8 cellular contexts compared by ENCODE assay signal in the genomic region with DNA sequence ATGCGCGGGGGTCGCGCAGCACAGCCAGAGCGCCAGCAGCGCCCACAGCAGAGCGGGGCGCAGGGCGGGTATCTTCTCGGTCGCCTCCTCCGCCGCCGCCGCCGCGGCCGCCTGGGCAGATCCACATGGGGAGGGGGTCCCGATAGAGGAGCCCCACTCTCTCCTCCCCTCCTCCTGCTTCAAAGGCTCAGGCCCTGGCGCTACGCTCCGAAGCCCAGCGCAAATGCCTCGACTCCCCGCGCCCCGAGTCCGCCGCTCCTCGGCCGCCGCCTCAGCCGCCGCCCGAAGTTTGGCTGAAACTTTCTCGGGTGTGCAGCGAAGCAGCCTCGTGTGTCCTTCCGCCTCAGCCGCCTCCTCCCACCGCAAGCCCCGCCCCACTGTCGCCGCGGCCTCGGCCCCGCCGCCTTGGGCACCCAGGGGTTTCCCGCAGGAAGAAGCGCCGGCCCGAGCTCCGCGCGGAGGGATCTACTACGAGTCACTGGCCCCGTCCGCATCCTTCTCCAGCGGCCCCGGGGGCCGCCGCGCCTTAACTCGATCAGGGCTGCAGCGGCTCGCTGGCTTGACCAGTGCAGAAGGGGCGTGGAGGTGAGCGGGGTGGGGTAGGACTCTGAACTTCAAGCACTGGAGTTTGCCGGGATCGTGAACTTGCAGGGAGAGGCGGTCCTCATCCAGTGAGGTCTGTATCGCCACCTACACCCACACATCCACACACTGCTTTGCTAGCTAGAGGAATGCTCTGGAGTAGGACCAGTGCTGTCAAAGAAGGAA. TPM values are rescaled to one million over a fixed set of nuclear protein-coding genes. Genes with fewer than 3 reads are reported as not detected.
A peak's percentile ranks its signal among the peaks of the same experiment; 100 is the strongest.
DNase-seq lines count a peak whose midpoint lies in the region; ATAC-seq and TF ChIP-seq lines count a peak whose summit lies in the region.
"Not testable (repeated sequence)": the region's sequence is repeated elsewhere in the genome, so short reads cannot be mapped to it uniquely, and the experiment has no call there.

A gene (minus strand): TSS at position 312 of the 768 bp plus-strand sequence. CDS start 39,684 bp downstream, outside the sequence.

- not testable (repeated sequence) for H3K4me1 Mint-ChIP-seq in Caco-2 (ENCODE audit: low read depth, unreplicated experiment); T-helper 2 cell treated with Interferon-gamma antibody and Interleukin-4, amounts not matched to agents 5 μg/mL and 100 μg/mL, for 36 hours (ENCODE audit: low read depth); endothelial cell (ENCODE audit: unreplicated experiment)

- H3K9me3 ChIP-seq in Caco-2; left lung; subcutaneous abdominal adipose tissue (ENCODE audit: control insufficient read depth in 5 of 5, low read length in 5 of 5): not testable (repeated sequence)

- BruUV-seq in Caco-2 (replicated peaks; lab: Mats Ljungman, UMichigan), result not testable (repeated sequence)

- not testable (repeated sequence) for H3K27me3 ChIP-seq in Caco-2 (replicated peaks; ENCODE audit: control insufficient read depth, insufficient read depth, low read length); left lung; rectal smooth muscle tissue (ENCODE audit: control insufficient read depth, insufficient read depth, low read length); subcutaneous abdominal adipose tissue (ENCODE audit: control insufficient read depth in 5 of 5, insufficient read depth in 4 of 5, low read length in 5 of 5)

- H3K4me1 ChIP-seq in Caco-2; left lung; rectal smooth muscle tissue (ENCODE audit: control insufficient read depth, insufficient read depth, low read length); subcutaneous abdominal adipose tissue (ENCODE audit: control insufficient read depth in 5 of 5, insufficient read depth in 5 of 5, low read length in 5 of 5): not testable (repeated sequence)

- H3K27ac Mint-ChIP-seq in Caco-2 (ENCODE audit: unreplicated experiment); endothelial cell (ENCODE audit: unreplicated experiment): not testable (repeated sequence)
- peak within 1 kb of the TSS; percentile 70 for H3K27ac Mint-ChIP-seq in T-helper 2 cell treated with Interferon-gamma antibody and Interleukin-4, amounts not matched to agents 5 μg/mL and 100 μg/mL, for 36 hours

- TF ChIP-seq CTCF in Caco-2 (IDR thresholded peaks at IDR 0.05; ENCODE audit: insufficient read depth in 1 of 2, low read depth in 1 of 2, low read length in 1 of 2, severe bottlenecking in 1 of 2, unreplicated experiment in 1 of 2); endothelial cell (IDR thresholded peaks at IDR 0.05; ENCODE audit: unreplicated experiment); left lung (IDR thresholded peaks at IDR 0.05): not testable (repeated sequence)

- not testable (repeated sequence) for H3K27me3 Mint-ChIP-seq in Caco-2 (ENCODE audit: insufficient read depth, unreplicated experiment); T-helper 2 cell treated with Interferon-gamma antibody and Interleukin-4, amounts not matched to agents 5 μg/mL and 100 μg/mL, for 36 hours (ENCODE audit: low read depth); endothelial cell (ENCODE audit: unreplicated experiment)

- H3K27ac ChIP-seq in left lung, result peak within 1 kb of the TSS; percentile 53 to 68
- not testable (repeated sequence) for H3K27ac ChIP-seq in rectal smooth muscle tissue (ENCODE audit: low read depth, low read length); subcutaneous abdominal adipose tissue (ENCODE audit: low read depth, low read length)

- DNase-seq in Caco-2, result peak; percentile 34 to 63
- not testable (repeated sequence) for DNase-seq in HT1080 (ENCODE audit: low read depth)
- DNase-seq in T-helper 2 cell treated with Interferon-gamma antibody and Interleukin-4, amounts not matched to agents 5 μg/mL and 100 μg/mL, for 36 hours (ENCODE audit: low spot score), result peak; percentile 54
- peak; percentile 80 for DNase-seq in activated effector memory CD4-positive, alpha-beta T cell treated with anti-CD3 and anti-CD28 coated beads, Interleukin-2, amount 50 U/mL, for 16 hours
- DNase-seq in endothelial cell (ENCODE audit: low spot score), result peak; percentile 23
- peak; percentile 27 to 79 for DNase-seq in left lung

- not testable (repeated sequence) for H3K9me3 Mint-ChIP-seq in Caco-2 (ENCODE audit: unreplicated experiment); T-helper 2 cell treated with Interferon-gamma antibody and Interleukin-4, amounts not matched to agents 5 μg/mL and 100 μg/mL, for 36 hours; endothelial cell (ENCODE audit: unreplicated experiment)

- peak; percentile 96 for ATAC-seq in left lung

- peak within 1 kb of the TSS; percentile 47 for H3K4me3 ChIP-seq in Caco-2 (ENCODE audit: low read depth, low read length)
- peak within 1 kb of the TSS; percentile 25 to 50 for H3K4me3 ChIP-seq in left lung
- peak within 1 kb of the TSS; percentile 54 for H3K4me3 ChIP-seq in rectal smooth muscle tissue (ENCODE audit: low read length)
- peak within 1 kb of the TSS in 3 of 5 donors; percentile 39 to 63 (median 40) for H3K4me3 ChIP-seq in subcutaneous abdominal adipose tissue (ENCODE audit: low read depth in 1 of 5, low read length in 5 of 5)

- POLR2A ChIA-PET in Caco-2 (lab: Charles Lee), result not testable (repeated sequence)

- H3K36me3 ChIP-seq in Caco-2 (ENCODE audit: control insufficient read depth, insufficient read depth, low read length); left lung; rectal smooth muscle tissue (ENCODE audit: control insufficient read depth, insufficient read depth, low read length); subcutaneous abdominal adipose tissue (ENCODE audit: control insufficient read depth in 5 of 5, insufficient read depth in 5 of 5, low read length in 5 of 5): not testable (repeated sequence)

- not testable (repeated sequence) for H3K36me3 Mint-ChIP-seq in Caco-2 (ENCODE audit: insufficient read depth, unreplicated experiment); T-helper 2 cell treated with Interferon-gamma antibody and Interleukin-4, amounts not matched to agents 5 μg/mL and 100 μg/mL, for 36 hours (ENCODE audit: low read depth); endothelial cell (ENCODE audit: low read depth, unreplicated experiment)

- not testable (repeated sequence) for H3K9ac ChIP-seq in rectal smooth muscle tissue (ENCODE audit: low read length)
- H3K9ac ChIP-seq in subcutaneous abdominal adipose tissue (ENCODE audit: low read length in 5 of 5), result peak within 1 kb of the TSS in 1 of 5 donors; percentile 68

- intact Hi-C loops in Caco-2 (cut with micrococcal nuclease; ENCODE audit: unreplicated experiment); left lung (cut with DNase I): not testable (repeated sequence)

- CTCF ChIA-PET in Caco-2 (lab: Charles Lee), result not testable (repeated sequence)

- H3K4me3 Mint-ChIP-seq in Caco-2 (ENCODE audit: unreplicated experiment), result peak within 1 kb of the TSS; percentile 75
- H3K4me3 Mint-ChIP-seq in T-helper 2 cell treated with Interferon-gamma antibody and Interleukin-4, amounts not matched to agents 5 μg/mL and 100 μg/mL, for 36 hours, result peak within 1 kb of the TSS; percentile 76
- not testable (repeated sequence) for H3K4me3 Mint-ChIP-seq in endothelial cell (ENCODE audit: unreplicated experiment)

RNA-seq across cellular contexts. Expression of the gene that starts here (rescaled TPM):
- total RNA-seq in Caco-2 (2022) (19.3 and 23.3 TPM in 2 replicates), endothelial cell (ENCODE audit: unreplicated experiment) (4.7 TPM), left lung (10 to 100 TPM; 37.9 to 38.4 TPM)
- total RNA-seq in HT1080 (2014; rRNA removed; shearing (Covaris generic)), result 26.3 and 31.4 TPM in 2 replicates
- polyA plus RNA-seq in HT1080 (2015; cell fraction: cytosol; rRNA removed), result 38.2 and 40.1 TPM in 2 replicates
- polyA plus RNA-seq in HT1080 (2015; cell fraction: nucleus; rRNA removed), result 20.9 and 25.4 TPM in 2 replicates
